8 cellular contexts compared by ENCODE assay signal in genomic region chr7:99325597-99326407, GRCh38. TPM values are rescaled to one million over a fixed set of nuclear protein-coding genes. Genes with fewer than 3 reads are reported as not detected.
DNase-seq lines count a peak whose midpoint lies in the region; ATAC-seq and TF ChIP-seq lines count a peak whose summit lies in the region.

ARPC1A (plus strand) TSS chr7:99325898; CDS start chr7:99333354, 7,456 bp downstream.

- TF ChIP-seq CTCF in AG09319 (IDR thresholded peaks at IDR 0.05; ENCODE audit: low read depth, low read length): peak; percentile 12
- TF ChIP-seq CTCF in spleen (IDR thresholded peaks at IDR 0.05 in 8 of 11, conservative IDR thresholded peaks at IDR 0.05 in 3 of 11): peak in 5 of 11 experiments; percentile 15 to 34 (median 24)

- H3K36me3 ChIP-seq in spleen: no peaks in the 10 kb centered on the region

- peak; percentile 6 to 78 (median 74) for TF ChIP-seq POLR2A in spleen (IDR thresholded peaks at IDR 0.05)

- H3K4me1 ChIP-seq in spleen: peaks cover 23 to 60% (median 55%) of the 10 kb centered on the region in 6 donors

- peak; percentile 84 for DNase-seq in AG09319 (ENCODE audit: extremely low read depth, low read depth)
- DNase-seq in NCI-H345 treated with DMSO at 0.1 percent for 48 hours (lab: John Stamatoyannopoulos, UW; ENCODE audit: unreplicated experiment): peak; percentile 75
- DNase-seq in activated CD4-positive, CD25-positive, alpha-beta regulatory T cell (lab: John Stamatoyannopoulos, UW): peak; percentile 80 to 86 (median 82)
- DNase-seq in caudate nucleus (lab: John Stamatoyannopoulos, UW): peak in 59 of 61 donors; percentile 6 to 92 (median 77)
- DNase-seq in inferior parietal cortex (ENCODE audit: extremely low spot score): peak; percentile 89
- DNase-seq in spleen: peak; percentile 97

- ATAC-seq in GM19025 (IDR thresholded peaks at IDR 0.05; ENCODE audit: low read depth, unreplicated experiment): peak; percentile 89
- ATAC-seq in HG03280 (IDR thresholded peaks at IDR 0.05; ENCODE audit: unreplicated experiment): peak; percentile 91

- peak within 1 kb of the TSS; percentile 68 to 99 (median 92) for H3K4me3 ChIP-seq in spleen

- H3K9me3 ChIP-seq in spleen: no peaks in the 10 kb centered on the region

- H3K27ac ChIP-seq in caudate nucleus (ENCODE audit: low read depth, low read length) (peak within 1 kb of the TSS; percentile 65), spleen (peak within 1 kb of the TSS; percentile 70 to 94 (median 90))

- WGBS in spleen, 5 donors: 0 to 1% (median 0%) methylated on average over 25 to 82 of the region's 82 CpGs

- H3K27me3 ChIP-seq in spleen (replicated peaks in 1 of 7): no peaks in the 10 kb centered on the region

- intact Hi-C loops in spleen (cut with DNase I; ENCODE audit: low total_unique reads): no loop called here

RNA-seq across cellular contexts. Expression of gene ARPC1A, which starts in this region (rescaled TPM):
- 100 to 1,000 TPM in 2 of 7 donors, 10 to 100 TPM in 5; 64.5 to 105 (median 91.6) TPM for total RNA-seq in spleen
- polyA plus RNA-seq in spleen: 100 to 1,000 TPM in 1 of 3 donors, 10 to 100 TPM in 2; 65.5 to 124 (median 71.7) TPM

Comparison
In these comparisons a context has a peak if more than half of its experiments do, and no peak if none do; other contexts are left out.
1. Peak in every context shown above with its lines: DNase-seq, ATAC-seq, H3K4me3 ChIP-seq and H3K27ac ChIP-seq.